Comparison of ENCODE assay signal across 1 cellular context in the genomic region with DNA sequence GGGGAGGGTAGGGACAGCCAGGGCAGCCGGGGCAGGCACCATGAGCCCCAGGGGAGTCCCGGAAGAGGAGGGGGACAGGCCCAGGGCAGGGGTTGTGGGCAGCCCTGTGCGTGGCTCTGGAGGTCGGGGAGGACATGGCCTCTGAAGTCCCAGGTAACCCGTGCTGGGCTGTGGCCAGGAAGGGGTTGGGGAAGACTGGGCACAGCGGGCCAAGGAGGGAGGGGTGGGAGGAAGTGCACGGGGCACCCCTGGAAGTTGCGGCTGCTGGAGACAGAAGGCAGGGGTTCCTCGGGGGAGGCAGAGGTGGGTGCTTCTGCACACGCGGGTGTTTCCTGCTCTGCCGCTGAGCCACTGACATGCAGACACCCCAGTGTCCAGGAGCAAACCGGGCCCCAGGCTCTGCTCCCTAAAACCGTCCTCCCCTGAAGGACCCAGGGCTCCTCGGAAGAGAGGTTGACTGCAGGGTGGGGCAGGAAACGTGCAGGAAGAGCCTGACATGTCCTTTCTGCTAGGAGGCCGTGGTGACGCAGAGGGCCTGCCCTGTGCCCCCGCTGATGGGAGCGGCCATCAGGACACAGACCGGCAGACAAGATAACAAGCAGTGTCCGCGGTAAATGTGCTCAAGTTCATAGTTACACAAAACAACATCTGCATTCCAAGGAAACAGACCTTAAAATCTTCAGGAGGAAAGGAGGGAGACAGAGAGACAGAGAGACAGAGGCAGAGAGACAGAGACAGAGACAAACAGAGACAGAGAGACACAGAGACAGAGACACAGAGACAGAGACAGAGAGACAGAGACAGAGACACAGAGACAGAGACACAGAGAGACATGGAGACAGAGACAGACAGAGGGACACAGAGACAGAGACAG.
A peak's percentile ranks its signal among the peaks of the same experiment; 100 is the strongest.
TF ChIP-seq lines count a peak whose summit lies in the region.

No MANE protein-coding gene starts in this region.

TF ChIP-seq in GM12878, 131 proteins besides CTCF, POLR2A, EP300 and RAD21:
- TF ChIP-seq BHLHE40 (IDR thresholded peaks at IDR 0.05; ENCODE audit: borderline replicate concordance in 1 of 2, low read depth in 2 of 2, low read length in 1 of 2) (peak in 1 of 2 experiments; percentile 7; a peak in 1 of 4 replicates), ETV6 (conservative IDR thresholded peaks at IDR 0.05 in 1 of 2, IDR thresholded peaks at IDR 0.05 in 1 of 2; ENCODE audit: borderline replicate concordance in 1 of 2, low read depth in 1 of 2) (peak in 1 of 2 experiments; percentile 67; a peak in 2 of 4 replicates), HDAC6 (IDR thresholded peaks at IDR 0.05; ENCODE audit: unreplicated experiment) (no peak), SUPT20H (IDR thresholded peaks at IDR 0.05; ENCODE audit: borderline replicate concordance, control insufficient read depth, low read depth, low read length) (no peak), IKZF1 (conservative IDR thresholded peaks at IDR 0.05) (peak; percentile 46), NFYA (IDR thresholded peaks at IDR 0.05; ENCODE audit: borderline replicate concordance, low read depth, low read length) (no peak)
